8 cellular contexts compared by ENCODE assay signal in the genomic region with DNA sequence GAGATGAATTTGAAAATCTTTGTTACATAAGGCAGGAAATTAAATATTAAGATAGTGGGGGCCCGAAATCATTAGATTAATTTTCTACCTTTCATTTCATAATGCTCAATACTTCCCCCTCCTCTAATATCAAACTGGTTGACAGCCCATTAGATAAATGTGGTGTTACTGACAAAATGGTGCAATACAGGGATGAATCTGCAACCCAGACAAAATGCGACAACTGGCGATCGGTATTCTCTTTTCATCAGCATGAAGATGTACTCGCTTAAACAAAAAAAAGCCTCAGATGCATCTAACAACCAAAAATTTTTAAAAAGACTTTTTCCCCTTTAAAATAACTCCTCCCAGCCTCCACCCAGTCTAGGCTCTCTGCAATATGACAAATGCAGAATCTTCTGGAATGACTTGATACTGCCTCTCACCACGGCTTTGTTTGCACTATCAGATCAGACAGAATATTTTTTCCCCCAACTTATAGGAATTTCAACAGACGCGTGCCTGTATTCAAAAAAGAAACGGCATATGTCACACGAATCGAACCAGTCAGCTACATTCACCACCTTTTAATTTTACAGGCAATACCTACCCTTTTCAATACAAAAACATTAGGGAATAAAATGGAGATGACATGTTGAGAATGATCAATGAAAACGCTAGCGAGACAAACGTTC. TPM values are rescaled to one million over a fixed set of nuclear protein-coding genes. Genes with fewer than 3 reads are reported as not detected.
DNase-seq lines count a peak whose midpoint lies in the region; ATAC-seq, FAIRE-seq and TF ChIP-seq lines count a peak whose summit lies in the region.

No MANE protein-coding gene starts in this region.

- peaks cover 35% of the 10 kb centered on the region for H3K4me1 ChIP-seq in ACC112 (ENCODE audit: control insufficient read depth, insufficient read depth, low read length, unreplicated experiment)
- H3K4me1 ChIP-seq in HUES64 (ENCODE audit: insufficient read depth, low read length): peaks cover 31% of the 10 kb centered on the region
- H3K4me1 ChIP-seq in astrocyte (ENCODE audit: insufficient read depth, low read length): peaks cover 16% of the 10 kb centered on the region
- peaks cover 9 to 14% of the 10 kb centered on the region in 2 donors for H3K4me1 ChIP-seq in lung (ENCODE audit: control insufficient read depth in 2 of 2, insufficient read depth in 2 of 2, low read length in 2 of 2)
- no peaks in the 10 kb centered on the region for H3K4me1 ChIP-seq in urinary bladder (ENCODE audit: insufficient read depth)

- peak overlapping the region; percentile 87 for H3K4me2 ChIP-seq in astrocyte (ENCODE audit: low read length)

- ATAC-seq in lung (ENCODE audit: insufficient read depth, low FRiP score): no peak

- TF ChIP-seq CTCF in astrocyte (IDR thresholded peaks at IDR 0.05; ENCODE audit: insufficient read depth, low read depth, low read length) (no peak), lung (IDR thresholded peaks at IDR 0.05; ENCODE audit: control extremely low read depth, extremely low read depth) (no peak)

- FAIRE-seq in astrocyte (lab: Jason Lieb, UNC): no peak
- no peak for FAIRE-seq in GM12891 (lab: Jason Lieb, UNC)

- H3K4me3 ChIP-seq in ACC112 (ENCODE audit: low read depth, low read length) (peak overlapping the region; percentile 97), HUES64 (ENCODE audit: low read length) (peak overlapping the region; percentile 98), astrocyte (ENCODE audit: insufficient read depth, low read depth, low read length) (peak overlapping the region; percentile 95), lung (peak overlapping the region; percentile 95), urinary bladder (ENCODE audit: low read depth, low read length) (peak overlapping the region; percentile 97)

- H3K36me3 Mint-ChIP-seq in astrocyte (ENCODE audit: low read depth, unreplicated experiment): peaks cover 21% of the 10 kb centered on the region

- H3K27me3 ChIP-seq in ACC112 (ENCODE audit: insufficient read depth, low read length): no peaks in the 10 kb centered on the region
- no peaks in the 10 kb centered on the region for H3K27me3 ChIP-seq in HUES64 (ENCODE audit: insufficient read depth, low read length)
- no peaks in the 10 kb centered on the region for H3K27me3 ChIP-seq in astrocyte (ENCODE audit: insufficient read depth, low read length)
- H3K27me3 ChIP-seq in lung (ENCODE audit: control insufficient read depth, insufficient read depth): no peaks in the 10 kb centered on the region

- 3% methylated on average over 13 of the region's 14 CpGs for WGBS in HUES64
- WGBS in lung, 2 donors: 2 to 3% methylated on average over 14 of the region's 14 CpGs
- WGBS in urinary bladder: 4% methylated on average over 14 of the region's 14 CpGs

- DNase-seq in astrocyte (ENCODE audit: low read depth) (no peak), lung (ENCODE audit: low spot score) (no peak), Ammon's horn (ENCODE audit: low spot score) (no peak), GM12891 (ENCODE audit: insufficient read length, low spot score) (no peak), mucosa of gallbladder (ENCODE audit: low spot score) (no peak)

- peaks cover 22% of the 10 kb centered on the region for H3K4me1 Mint-ChIP-seq in astrocyte (ENCODE audit: low read depth, unreplicated experiment)

- H3K9me3 Mint-ChIP-seq in astrocyte (ENCODE audit: unreplicated experiment): no peaks in the 10 kb centered on the region

- TF ChIP-seq POLR2A in GM12891 (IDR thresholded peaks at IDR 0.05; ENCODE audit: low read depth, low read length): no peak

- H3K27ac ChIP-seq in ACC112 (ENCODE audit: low read depth, low read length) (peak overlapping the region; percentile 90), HUES64 (ENCODE audit: low read depth, low read length) (peak overlapping the region; percentile 98), astrocyte (ENCODE audit: low read depth, low read length) (peak overlapping the region; percentile 99), lung (ENCODE audit: low read depth in 1 of 2, low read length in 1 of 2) (peak overlapping the region; percentile 99 to 100), urinary bladder (ENCODE audit: low read depth) (no peak overlapping the region)

- peaks cover 57% of the 10 kb centered on the region for H4K20me1 ChIP-seq in astrocyte (ENCODE audit: insufficient read depth, low read length)

- no peaks in the 10 kb centered on the region for H3K9me3 ChIP-seq in HUES64 (ENCODE audit: insufficient read depth, low read depth, low read length)
- no peaks in the 10 kb centered on the region for H3K9me3 ChIP-seq in astrocyte (ENCODE audit: insufficient read depth, low read depth, low read length)
- no peaks in the 10 kb centered on the region for H3K9me3 ChIP-seq in lung (ENCODE audit: control insufficient read depth in 2 of 2, insufficient read depth in 1 of 2, low read length in 1 of 2)

- H3K79me2 ChIP-seq in ACC112 (ENCODE audit: control insufficient read depth, insufficient read depth, low read length, unreplicated experiment) (peaks cover 61% of the 10 kb centered on the region), astrocyte (ENCODE audit: insufficient read depth, low read length) (peaks cover 63% of the 10 kb centered on the region)

- H2AFZ ChIP-seq in ACC112 (ENCODE audit: low read length, unreplicated experiment) (no peak overlapping the region), astrocyte (ENCODE audit: low read depth, low read length) (no peak overlapping the region)

- peak overlapping the region; percentile 98 for H3K4me3 Mint-ChIP-seq in astrocyte (ENCODE audit: unreplicated experiment)

- H3K9ac ChIP-seq in HUES64 (ENCODE audit: low read depth, low read length) (peak overlapping the region; percentile 96), astrocyte (ENCODE audit: low read length) (peak overlapping the region; percentile 95)

- no peaks in the 10 kb centered on the region for H3K27me3 Mint-ChIP-seq in astrocyte (ENCODE audit: low read depth, unreplicated experiment)

- H3K27ac Mint-ChIP-seq in astrocyte (ENCODE audit: unreplicated experiment): peak overlapping the region; percentile 95

- H3K36me3 ChIP-seq in ACC112 (ENCODE audit: insufficient read depth, low read length): peaks cover 36% of the 10 kb centered on the region
- H3K36me3 ChIP-seq in HUES64 (ENCODE audit: insufficient read depth, low read length): peaks cover 41% of the 10 kb centered on the region
- H3K36me3 ChIP-seq in astrocyte (ENCODE audit: insufficient read depth, low read length): peaks cover 16% of the 10 kb centered on the region
- H3K36me3 ChIP-seq in lung (ENCODE audit: control insufficient read depth in 2 of 2, insufficient read depth in 2 of 2, low read length in 2 of 2): peaks cover 0 to 4% of the 10 kb centered on the region in 2 donors
- H3K36me3 ChIP-seq in urinary bladder (ENCODE audit: insufficient read depth): no peaks in the 10 kb centered on the region

TF ChIP-seq in GM12891, 5 proteins besides CTCF, POLR2A, EP300 and RAD21:
- no peak for TF ChIP-seq SPI1 (IDR thresholded peaks at IDR 0.05; ENCODE audit: low read depth, low read length)

RNA-seq across cellular contexts. Expression of a gene that starts 1.3 kb away (rescaled TPM):
- polyA plus RNA-seq in HUES64 (2013, experiment 1 of 2): 169 TPM
- 171 TPM for polyA plus RNA-seq in HUES64 (2013, experiment 2 of 2)
- total RNA-seq in astrocyte (344 and 351 TPM in 2 replicates), lung (100 to 1,000 TPM in 1 of 2 donors, 10 to 100 TPM in 1; 74.4 to 123 TPM), urinary bladder (55.0 TPM), mucosa of gallbladder (95.4 TPM)
- polyA plus RNA-seq in lung (10 to 100 TPM; 34.3 to 91.4 TPM), urinary bladder (95.5 TPM)
- polyA plus RNA-seq in GM12891 (2012; ENCODE audit: low read depth, missing spikeins): 72.3 TPM

RNA-seq across cellular contexts. Expression of a gene that starts 52.0 kb away (rescaled TPM):
- polyA plus RNA-seq in HUES64 (2013, experiment 1 of 2): 7.2 TPM
- 10.3 TPM for polyA plus RNA-seq in HUES64 (2013, experiment 2 of 2)
- total RNA-seq in astrocyte: 6.0 and 7.4 TPM in 2 replicates
- total RNA-seq in lung: 1 to 10 TPM in 1 of 2 donors, under 1 TPM in 1; 0.28 to 2.1 TPM
- 1 to 10 TPM; 1.8 to 1.9 TPM for polyA plus RNA-seq in lung
- 0.37 TPM for total RNA-seq in urinary bladder
- polyA plus RNA-seq in urinary bladder: 0.68 TPM
- 0.41 TPM for polyA plus RNA-seq in GM12891 (2012; ENCODE audit: low read depth, missing spikeins)
- 0.40 TPM for total RNA-seq in mucosa of gallbladder

RNA-seq across cellular contexts. Expression of a gene that starts 55.0 kb away (rescaled TPM):
- polyA plus RNA-seq in HUES64 (2013, experiment 1 of 2): 203 TPM
- polyA plus RNA-seq in HUES64 (2013, experiment 2 of 2): 252 TPM
- total RNA-seq in astrocyte (933 and 1,069 TPM in 2 replicates), lung (100 to 1,000 TPM in 1 of 2 donors, 10 to 100 TPM in 1; 89.6 to 529 TPM), urinary bladder (53.1 TPM), mucosa of gallbladder (1,198 TPM)
- polyA plus RNA-seq in lung (100 to 1,000 TPM; 336 to 376 TPM), urinary bladder (2,722 TPM)
- 320 TPM for polyA plus RNA-seq in GM12891 (2012; ENCODE audit: low read depth, missing spikeins)
